11 cellular contexts compared by ENCODE assay signal in the genomic region with DNA sequence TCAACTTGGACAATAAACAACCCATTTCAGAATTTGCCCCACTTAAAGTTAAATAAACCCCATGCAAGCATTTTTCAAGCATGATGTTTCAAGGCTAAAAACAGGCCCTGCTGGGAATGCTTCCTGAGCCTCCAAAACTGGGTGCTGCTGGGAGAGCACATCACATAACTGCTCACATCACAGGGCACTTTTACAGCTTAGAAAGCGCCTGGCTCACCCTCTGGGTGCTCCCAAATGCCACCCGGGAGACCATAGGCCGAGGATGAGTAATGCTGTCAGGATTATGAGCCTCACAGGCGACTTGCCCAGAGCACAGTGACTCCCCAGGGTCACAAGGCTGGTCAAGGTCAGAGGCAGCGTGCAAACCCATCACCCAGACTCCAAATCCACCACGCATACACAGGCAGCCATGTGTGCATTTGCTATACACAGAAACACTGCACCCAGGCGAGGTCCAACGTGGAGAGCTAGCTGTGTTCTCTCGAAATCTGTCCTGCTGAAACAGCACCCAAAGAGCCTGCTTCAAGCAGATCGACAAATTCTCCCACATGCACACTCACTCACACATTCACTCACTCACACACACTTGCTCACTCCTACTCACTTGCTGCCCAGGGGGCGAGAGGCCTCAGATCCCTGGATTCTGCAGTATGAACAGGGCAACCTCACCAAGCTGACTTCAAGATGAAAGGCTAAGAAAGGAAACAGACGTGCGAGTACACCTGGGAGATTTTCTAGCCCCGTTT. TPM values are rescaled to one million over a fixed set of nuclear protein-coding genes. Genes with fewer than 3 reads are reported as not detected.
DNase-seq lines count a peak whose midpoint lies in the region; ATAC-seq and TF ChIP-seq lines count a peak whose summit lies in the region.
"Had no signal": no experiment of that assay in that cellular context is flagged by ENCODE, and none has a peak within 500 bp of the region (broad histone marks: within the 10 kb centered on the region; RNA-seq: fewer than 3 reads in every experiment).

No MANE protein-coding gene starts in this region.

- H3K4me3 Mint-ChIP-seq in activated naive CD4-positive, alpha-beta T cell treated with anti-CD3 and anti-CD28 coated beads for 36 hours = no peak overlapping the region
- no peak overlapping the region for H3K4me3 Mint-ChIP-seq in central memory CD8-positive, alpha-beta T cell
- H3K4me3 Mint-ChIP-seq: activated CD4-positive, alpha-beta memory T cell treated with anti-CD3 and anti-CD28 coated beads for 36 hours; type B pancreatic cell had no signal

- no peaks in the 10 kb centered on the region for H3K27me3 ChIP-seq in transverse colon

- H3K9me3 Mint-ChIP-seq in activated naive CD4-positive, alpha-beta T cell treated with anti-CD3 and anti-CD28 coated beads, Interleukin-2, amount 50 U/mL, for 72 hours = no peaks in the 10 kb centered on the region
- H3K9me3 Mint-ChIP-seq in activated naive CD4-positive, alpha-beta T cell treated with anti-CD3 and anti-CD28 coated beads for 36 hours = no peaks in the 10 kb centered on the region
- no peaks in the 10 kb centered on the region for H3K9me3 Mint-ChIP-seq in central memory CD8-positive, alpha-beta T cell
- H3K9me3 Mint-ChIP-seq: activated CD4-positive, alpha-beta memory T cell treated with anti-CD3 and anti-CD28 coated beads for 36 hours; type B pancreatic cell had no signal

- H3K4me1 ChIP-seq in transverse colon = peaks cover 56 to 82% (median 68%) of the 10 kb centered on the region in 4 donors

- no peaks in the 10 kb centered on the region for H3K9me3 ChIP-seq in transverse colon

- DNase-seq in activated naive CD4-positive, alpha-beta T cell treated with anti-CD3 and anti-CD28 coated beads, Interleukin-2, amount 50 U/mL, for 72 hours (ENCODE audit: low spot score in 2 of 2) = no peak
- no peak for DNase-seq in activated naive CD4-positive, alpha-beta T cell treated with anti-CD3 and anti-CD28 coated beads for 36 hours
- no peak for DNase-seq in central memory CD8-positive, alpha-beta T cell (ENCODE audit: low spot score in 2 of 2)
- no peak for DNase-seq in left lobe of liver (ENCODE audit: low spot score)
- no peak for DNase-seq in transverse colon
- DNase-seq in activated CD8-positive, alpha-beta memory T cell treated with anti-CD3 and anti-CD28 coated beads, Interleukin-2, amount 50 U/mL, for 4 hours = no peak
- DNase-seq: ACHN; activated CD4-positive, alpha-beta memory T cell treated with anti-CD3 and anti-CD28 coated beads for 36 hours had no signal

- no peak for TF ChIP-seq EP300 in transverse colon (IDR thresholded peaks at IDR 0.05; ENCODE audit: low read depth)

- H3K36me3 Mint-ChIP-seq in activated naive CD4-positive, alpha-beta T cell treated with anti-CD3 and anti-CD28 coated beads, Interleukin-2, amount 50 U/mL, for 72 hours = no peaks in the 10 kb centered on the region
- H3K36me3 Mint-ChIP-seq in activated naive CD4-positive, alpha-beta T cell treated with anti-CD3 and anti-CD28 coated beads for 36 hours (ENCODE audit: low read depth) = peaks cover 3% of the 10 kb centered on the region
- H3K36me3 Mint-ChIP-seq in central memory CD8-positive, alpha-beta T cell (ENCODE audit: insufficient read depth) = peaks cover 4% of the 10 kb centered on the region
- H3K36me3 Mint-ChIP-seq: activated CD4-positive, alpha-beta memory T cell treated with anti-CD3 and anti-CD28 coated beads for 36 hours; type B pancreatic cell had no signal

- intact Hi-C loops in activated naive CD4-positive, alpha-beta T cell treated with anti-CD3 and anti-CD28 coated beads for 36 hours (cut with micrococcal nuclease) = no loop called here
- intact Hi-C loops in transverse colon (cut with DNase I; ENCODE audit: low total_unique reads) = no loop called here

- H3K27ac ChIP-seq in transverse colon = peak overlapping the region; percentile 86 to 91 (median 86)

- no peaks in the 10 kb centered on the region for H3K36me3 ChIP-seq in transverse colon

- peak overlapping the region; percentile 3 to 48 for H3K27ac Mint-ChIP-seq in activated naive CD4-positive, alpha-beta T cell treated with anti-CD3 and anti-CD28 coated beads, Interleukin-2, amount 50 U/mL, for 72 hours
- H3K27ac Mint-ChIP-seq in activated naive CD4-positive, alpha-beta T cell treated with anti-CD3 and anti-CD28 coated beads for 36 hours = no peak overlapping the region
- H3K27ac Mint-ChIP-seq in central memory CD8-positive, alpha-beta T cell (ENCODE audit: low read depth) = peak overlapping the region; percentile 74
- H3K27ac Mint-ChIP-seq: activated CD4-positive, alpha-beta memory T cell treated with anti-CD3 and anti-CD28 coated beads for 36 hours; type B pancreatic cell had no signal

- H3K27me3 Mint-ChIP-seq in activated naive CD4-positive, alpha-beta T cell treated with anti-CD3 and anti-CD28 coated beads for 36 hours (ENCODE audit: low read depth) = no peaks in the 10 kb centered on the region
- H3K27me3 Mint-ChIP-seq in central memory CD8-positive, alpha-beta T cell = no peaks in the 10 kb centered on the region
- H3K27me3 Mint-ChIP-seq: activated CD4-positive, alpha-beta memory T cell treated with anti-CD3 and anti-CD28 coated beads for 36 hours; type B pancreatic cell had no signal

- CTCF ChIA-PET in activated naive CD4-positive, alpha-beta T cell treated with anti-CD3 and anti-CD28 coated beads for 36 hours (lab: Charles Lee) = no interaction called here

- in situ Hi-C loops in transverse colon (cut with MboI; ENCODE audit: low pct_ligation_motif_present in 1 of 4, low pct_unique_long_range_greater_than_20kb in 1 of 4, low sequenced_read_pairs in 3 of 4) = no loop called here

- no peak for TF ChIP-seq POLR2A in transverse colon (IDR thresholded peaks at IDR 0.05)

- H3K4me1 Mint-ChIP-seq in activated naive CD4-positive, alpha-beta T cell treated with anti-CD3 and anti-CD28 coated beads for 36 hours (ENCODE audit: low read depth) = peaks cover 10% of the 10 kb centered on the region
- H3K4me1 Mint-ChIP-seq in central memory CD8-positive, alpha-beta T cell = peaks cover 58% of the 10 kb centered on the region

- ATAC-seq in activated naive CD4-positive, alpha-beta T cell treated with anti-CD3 and anti-CD28 coated beads, Interleukin-2, amount 50 U/mL, for 72 hours = no peak
- no peak for ATAC-seq in central memory CD8-positive, alpha-beta T cell (replicated peaks; ENCODE audit: extremely low read depth, poor library complexity, severe bottlenecking)
- peak; percentile 49 for ATAC-seq in left lobe of liver
- no peak for ATAC-seq in HG03378 (IDR thresholded peaks at IDR 0.05; ENCODE audit: unreplicated experiment)
- ATAC-seq in esophagus mucosa = no peak

- no peak overlapping the region for H3K4me3 ChIP-seq in transverse colon

- no peak for TF ChIP-seq CTCF in transverse colon (IDR thresholded peaks at IDR 0.05)

- WGBS in transverse colon (ENCODE audit: low coverage in 1 of 2), 2 donors = 57 to 70% methylated on average over 2 to 14 of the region's 14 CpGs

RNA-seq across cellular contexts. Expression of a gene that starts 58.7 kb away (rescaled TPM):
- 10 to 100 TPM; 15.2 to 33.2 TPM for total RNA-seq in activated naive CD4-positive, alpha-beta T cell treated with anti-CD3 and anti-CD28 coated beads, Interleukin-2, amount 50 U/mL, for 72 hours
- 10 to 100 TPM; 12.2 to 18.9 TPM for total RNA-seq in activated naive CD4-positive, alpha-beta T cell treated with anti-CD3 and anti-CD28 coated beads for 36 hours
- 61.3 TPM for total RNA-seq in left lobe of liver
- total RNA-seq in transverse colon = 100 to 1,000 TPM in 3 of 4 donors, 10 to 100 TPM in 1; 64.8 to 235 (median 128) TPM
- total RNA-seq in esophagus mucosa = 22.1 TPM
